8 cellular contexts compared by ENCODE assay signal in the genomic region with DNA sequence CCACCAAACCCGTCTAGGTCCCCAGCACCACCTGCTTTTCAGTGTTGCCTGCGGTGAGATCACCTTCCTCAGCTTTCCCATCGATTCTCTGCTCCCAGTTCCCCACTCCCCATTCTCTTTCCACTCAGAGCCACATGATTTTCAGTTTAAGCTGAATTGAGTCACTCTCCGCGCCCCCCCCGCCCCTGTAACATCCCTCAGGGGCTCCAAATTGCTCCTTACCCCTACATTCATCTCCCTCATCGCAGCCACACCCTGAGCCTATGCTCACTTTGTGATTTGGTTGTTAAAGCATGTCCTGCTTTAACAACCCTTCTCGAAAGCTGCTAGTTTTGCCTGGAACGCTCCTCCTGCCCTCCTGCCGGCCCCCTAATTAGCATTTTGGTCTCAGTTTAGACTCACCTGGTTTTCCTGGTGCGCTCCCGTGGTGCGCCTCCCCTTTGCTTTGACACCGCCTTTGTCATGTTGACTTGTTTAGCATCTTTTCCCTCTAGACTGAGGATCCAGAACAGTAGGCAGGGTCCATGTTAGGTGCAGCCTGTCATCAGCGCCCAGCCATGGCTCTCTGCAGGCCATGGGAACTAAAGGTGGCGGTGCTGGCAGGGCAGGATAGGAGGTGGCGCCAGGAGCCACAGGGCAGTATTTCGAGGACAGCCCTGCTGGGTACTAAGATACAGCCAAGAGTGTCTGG.
DNase-seq lines count a peak whose midpoint lies in the region; ATAC-seq and TF ChIP-seq lines count a peak whose summit lies in the region.

No MANE protein-coding gene starts in this region.

- no peak overlapping the region for H3K4me3 Mint-ChIP-seq in activated CD4-positive, alpha-beta T cell treated with anti-CD3 and anti-CD28 coated beads, Interleukin-2, amount 10 ng/mL, durations not matched to agents 24 days and 14 days
- peak overlapping the region in 1 of 5 donors; percentile 48 for H3K4me3 Mint-ChIP-seq in immature natural killer cell

- peak overlapping the region; percentile 8 for H3K9ac ChIP-seq in SK-N-MC (ENCODE audit: insufficient read length)

- WGBS in stomach, 5 donors: 63 to 75% (median 71%) methylated on average over 18 of the region's 18 CpGs

- TF ChIP-seq CTCF in stomach (IDR thresholded peaks at IDR 0.05): no peak

- ATAC-seq in GM18870 (IDR thresholded peaks at IDR 0.05; ENCODE audit: unreplicated experiment): no peak
- no peak for ATAC-seq in GM21619 (IDR thresholded peaks at IDR 0.05; ENCODE audit: unreplicated experiment)

- H3K9me3 ChIP-seq in SK-N-MC (ENCODE audit: low read depth, low read length) (no peaks in the 10 kb centered on the region), stomach (no peaks in the 10 kb centered on the region)

- no peak for TF ChIP-seq POLR2A in stomach (IDR thresholded peaks at IDR 0.05)

- H3K27ac ChIP-seq in SK-N-MC: no peak overlapping the region
- H3K27ac ChIP-seq in stomach: no peak overlapping the region

- H3K4me1 Mint-ChIP-seq in activated CD4-positive, alpha-beta T cell treated with anti-CD3 and anti-CD28 coated beads, Interleukin-2, amount 10 ng/mL, durations not matched to agents 24 days and 14 days: peaks cover 32% of the 10 kb centered on the region
- H3K4me1 Mint-ChIP-seq in immature natural killer cell: peaks cover 16 to 24% of the 10 kb centered on the region in 2 donors

- no peaks in the 10 kb centered on the region for H3K36me3 Mint-ChIP-seq in activated CD4-positive, alpha-beta T cell treated with anti-CD3 and anti-CD28 coated beads, Interleukin-2, amount 10 ng/mL, durations not matched to agents 24 days and 14 days (ENCODE audit: low read depth)
- H3K36me3 Mint-ChIP-seq in immature natural killer cell: no peaks in the 10 kb centered on the region

- H3K27me3 ChIP-seq in stomach: peaks cover 0 to 3% (median 0%) of the 10 kb centered on the region in 3 donors

- H3K4me3 ChIP-seq in SK-N-MC (peak overlapping the region; percentile 25), stomach (peak overlapping the region in 3 of 4 donors; percentile 20 to 34 (median 25))

- H3K4me1 ChIP-seq in stomach: peaks cover 0 to 12% (median 8%) of the 10 kb centered on the region in 4 donors

- no peak overlapping the region for H3K27ac Mint-ChIP-seq in activated CD4-positive, alpha-beta T cell treated with anti-CD3 and anti-CD28 coated beads, Interleukin-2, amount 10 ng/mL, durations not matched to agents 24 days and 14 days
- H3K27ac Mint-ChIP-seq in immature natural killer cell: peak overlapping the region in 5 of 6 donors; percentile 45 to 87 (median 78)

- intact Hi-C loops in activated CD4-positive, alpha-beta T cell treated with anti-CD3 and anti-CD28 coated beads, Interleukin-2, amount 10 ng/mL, durations not matched to agents 24 days and 14 days (cut with micrococcal nuclease): loop anchor here (1.0 kb wide), 3 partner anchors 61 to 252 kb away; no protein-coding TSS in a partner anchor
- intact Hi-C loops in stomach (cut with DNase I; ENCODE audit: low total_unique reads): loop anchor here (2.0 kb wide), 1 partner anchor 253 kb away; no protein-coding TSS in a partner anchor

- peak; percentile 56 for DNase-seq in activated CD4-positive, alpha-beta T cell treated with anti-CD3 and anti-CD28 coated beads, Interleukin-2, amount 10 ng/mL, durations not matched to agents 24 days and 14 days
- DNase-seq in activated CD4-positive, alpha-beta T cell treated with anti-CD3 and anti-CD28 coated beads for 1 hour: no peak
- DNase-seq in SK-N-MC (ENCODE audit: low read depth, low spot score): no peak
- DNase-seq in immature natural killer cell: no peak
- DNase-seq in stomach: no peak
- no peak for DNase-seq in NCI-H1694 treated with DMSO at 0.1 percent for 48 hours (lab: John Stamatoyannopoulos, UW)

- H3K36me3 ChIP-seq in SK-N-MC (ENCODE audit: insufficient read depth, low read length): no peaks in the 10 kb centered on the region
- H3K36me3 ChIP-seq in stomach: no peaks in the 10 kb centered on the region

- H3K9me3 Mint-ChIP-seq in activated CD4-positive, alpha-beta T cell treated with anti-CD3 and anti-CD28 coated beads, Interleukin-2, amount 10 ng/mL, durations not matched to agents 24 days and 14 days: peaks cover under 1% of the 10 kb centered on the region
- no peaks in the 10 kb centered on the region for H3K9me3 Mint-ChIP-seq in immature natural killer cell

- peaks cover 17% of the 10 kb centered on the region for H3K27me3 Mint-ChIP-seq in activated CD4-positive, alpha-beta T cell treated with anti-CD3 and anti-CD28 coated beads, Interleukin-2, amount 10 ng/mL, durations not matched to agents 24 days and 14 days
- peaks cover 2 to 4% (median 2%) of the 10 kb centered on the region in 3 donors for H3K27me3 Mint-ChIP-seq in immature natural killer cell (ENCODE audit: low read depth in 3 of 3)

- TF ChIP-seq EP300 in stomach (IDR thresholded peaks at IDR 0.05): no peak
